1 cellular context compared by ENCODE assay signal in genomic region chr1:7594002-7594713, GRCh38.
TF ChIP-seq lines count a peak whose summit lies in the region.

No MANE protein-coding gene starts in this region.

TF ChIP-seq in K562, 482 proteins besides CTCF, POLR2A, EP300 and RAD21:
- TF ChIP-seq MEIS2 (IDR thresholded peaks at IDR 0.05; ENCODE audit: partially characterized antibody) (peak; percentile 16), ZNF512 (tag; IDR thresholded peaks at IDR 0.05) (peak; percentile 95), PURB (CRISPR knock-in tag; IDR thresholded peaks at IDR 0.05; ENCODE audit: low read depth) (no peak), ZNF436 (CRISPR knock-in tag; IDR thresholded peaks at IDR 0.05) (no peak)
